22 cellular contexts compared by ENCODE assay signal in genomic region chr18:64809801-64810200, GRCh38.
"Had no signal": no experiment of that assay in that cellular context is flagged by ENCODE, and none has a peak within 500 bp of the region (broad histone marks: within the 10 kb centered on the region; RNA-seq: fewer than 3 reads in every experiment).

No MANE protein-coding gene starts in this region.

- DNase-seq: cortex of kidney; effector CD4-positive, alpha-beta T cell; effector memory CD4-positive, alpha-beta T cell; foreskin keratinocyte; heart left ventricle; hypothalamus; immature natural killer cell; islet precursor cell; kidney; kidney glomerular epithelial cell; left lung; left ventricle myocardium superior; lower lobe of right lung; mesenchymal stem cell; naive B cell; naive thymus-derived CD8-positive, alpha-beta T cell had no signal

- H3K27me3 ChIP-seq: esophagus muscularis mucosa, foreskin keratinocyte, gastroesophageal sphincter, heart left ventricle, hepatocyte, left lung had no signal

- H3K9me3 ChIP-seq: esophagus muscularis mucosa, gastroesophageal sphincter, heart left ventricle, lower lobe of right lung had no signal

- ATAC-seq: foreskin keratinocyte; gastroesophageal sphincter; heart left ventricle; left lung; left ventricle myocardium superior; lower lobe of right lung; naive thymus-derived CD8-positive, alpha-beta T cell had no signal

- FAIRE-seq: endothelial cell of umbilical vein had no signal

- H3K27ac ChIP-seq: esophagus muscularis mucosa, foreskin keratinocyte, gastroesophageal sphincter, heart left ventricle, hepatocyte, left lung, lower lobe of right lung had no signal

- H3K36me3 Mint-ChIP-seq: immature natural killer cell; mesothelial cell of epicardium; naive B cell; naive thymus-derived CD8-positive, alpha-beta T cell had no signal

- H3K27ac Mint-ChIP-seq: dendritic cell treated with granulocyte-macrophage colony-stimulating factor and Interleukin-4, amounts not matched to agents 40 ng/mL and 50 ng/mL, for 4 days; immature natural killer cell; mesothelial cell of epicardium; naive thymus-derived CD8-positive, alpha-beta T cell had no signal

- H3K4me1 ChIP-seq: esophagus muscularis mucosa, foreskin keratinocyte, gastroesophageal sphincter, heart left ventricle, left lung, lower lobe of right lung had no signal

- H3K36me3 ChIP-seq: esophagus muscularis mucosa, gastroesophageal sphincter, heart left ventricle, left lung, lower lobe of right lung had no signal

- H3K4me1 Mint-ChIP-seq: immature natural killer cell; mesothelial cell of epicardium; naive thymus-derived CD8-positive, alpha-beta T cell had no signal

- H2AFZ ChIP-seq: hepatocyte had no signal

- H3K4me2 ChIP-seq: hepatocyte had no signal

- H3K27me3 Mint-ChIP-seq: dendritic cell treated with granulocyte-macrophage colony-stimulating factor and Interleukin-4, amounts not matched to agents 40 ng/mL and 50 ng/mL, for 4 days; naive thymus-derived CD8-positive, alpha-beta T cell had no signal

- H3K4me3 Mint-ChIP-seq: dendritic cell treated with granulocyte-macrophage colony-stimulating factor and Interleukin-4, amounts not matched to agents 40 ng/mL and 50 ng/mL, for 4 days; immature natural killer cell; mesothelial cell of epicardium; naive B cell; naive thymus-derived CD8-positive, alpha-beta T cell had no signal

- H3K79me2 ChIP-seq: hepatocyte had no signal

- H3K4me3 ChIP-seq: esophagus muscularis mucosa, gastroesophageal sphincter, heart left ventricle, hepatocyte, left lung, lower lobe of right lung had no signal
